ENCODE assay signal across 28 cellular contexts in the genomic region with DNA sequence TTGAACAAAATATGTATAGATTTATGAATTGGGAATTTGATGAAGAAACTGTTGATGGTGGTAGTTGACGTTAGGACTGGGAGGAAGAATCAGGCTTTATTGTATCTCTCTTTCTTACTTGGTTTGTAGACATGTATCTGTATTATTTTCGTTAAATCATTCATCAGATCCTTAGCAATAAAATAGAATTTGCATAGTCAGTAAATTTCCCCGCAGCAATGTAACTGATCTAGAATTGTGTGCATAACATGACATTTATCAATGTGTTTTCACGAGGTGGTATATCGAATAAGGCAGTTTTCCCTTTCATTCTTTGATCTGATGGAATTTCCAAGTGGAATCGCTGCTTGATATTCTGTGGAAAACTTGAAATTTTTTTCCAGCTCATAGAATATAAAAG.
DNase-seq lines count a peak whose midpoint lies in the region; ATAC-seq, FAIRE-seq and TF ChIP-seq lines count a peak whose summit lies in the region.
"Had no signal": no experiment of that assay in that cellular context is flagged by ENCODE, and none has a peak within 500 bp of the region (broad histone marks: within the 10 kb centered on the region; RNA-seq: fewer than 3 reads in every experiment).

No MANE protein-coding gene starts in this region.

- H3K27me3 Mint-ChIP-seq in HFFc6 (ENCODE audit: insufficient read depth): peaks cover 2% of the 10 kb centered on the region; the same call in 1 of the 2 replicates
- H3K27me3 Mint-ChIP-seq: CD4-positive, CD25-positive, alpha-beta regulatory T cell had no signal

- H2BK20ac ChIP-seq in IMR-90 (ENCODE audit: low read depth, low read length): no peak overlapping the region

- H3K4me2 ChIP-seq in HepG2 (ENCODE audit: low read depth, low read length) (no peak overlapping the region), IMR-90 (ENCODE audit: low read depth, low read length) (no peak overlapping the region), K562 (ENCODE audit: insufficient read depth, low read length) (no peak overlapping the region)
- H3K4me2 ChIP-seq: BLaER1 had no signal

- H3K27ac Mint-ChIP-seq in HFFc6: no peak overlapping the region
- H3K27ac Mint-ChIP-seq: CD14-positive monocyte; CD4-positive, alpha-beta memory T cell; CD4-positive, CD25-positive, alpha-beta regulatory T cell; CD8-positive, alpha-beta memory T cell had no signal

- intact Hi-C loops in HepG2 (cut with micrococcal nuclease; ENCODE audit: unreplicated experiment) (no loop called here), right lobe of liver (cut with DNase I) (no loop called here), IMR-90 (cut with micrococcal nuclease) (no loop called here), K562 (cut with micrococcal nuclease) (no loop called here)

- H3K18ac ChIP-seq in IMR-90 (ENCODE audit: low read depth, low read length): no peak overlapping the region

- no peak overlapping the region for H3K4me3 Mint-ChIP-seq in HFFc6
- H3K4me3 Mint-ChIP-seq: CD14-positive monocyte; CD4-positive, alpha-beta memory T cell; CD4-positive, CD25-positive, alpha-beta regulatory T cell; CD8-positive, alpha-beta memory T cell had no signal

- H3K9me3 Mint-ChIP-seq in HFFc6: no peaks in the 10 kb centered on the region

- H2BK15ac ChIP-seq in IMR-90 (ENCODE audit: low read depth, low read length): no peak overlapping the region

- CTCF ChIA-PET in HepG2 (lab: Yijun Ruan, JAX; ENCODE audit: low intra/inter-chr PET ratio, low total read pairs): no interaction called here
- CTCF ChIA-PET in IMR-90 (lab: Yijun Ruan, JAX): interaction anchor here (0.7 kb wide), 1 partner anchor 222 kb away, joined by 5 read pairs; no protein-coding TSS in a partner anchor
- CTCF ChIA-PET in K562 (lab: Yijun Ruan, JAX; ENCODE audit: low intra/inter-chr PET ratio): no interaction called here

- 85% methylated on average over 6 of the region's 6 CpGs for WGBS in HepG2 (ENCODE audit: low lambda C conversion rate)
- WGBS in right lobe of liver (ENCODE audit: insufficient coverage, low coverage, low lambda C conversion rate, missing lambda C conversion rate): 65% methylated on average over 6 of the region's 6 CpGs
- WGBS in IMR-90 (ENCODE audit: extremely low coverage in 2 of 2, insufficient read length in 1 of 2), 2 experiments: 100% methylated on average over 1 of the region's 6 CpGs; no CpG with 5 or more reads in 1 of the 2 experiments
- 0% methylated on average over 6 of the region's 6 CpGs for WGBS in K562 (ENCODE audit: insufficient coverage, low coverage, missing lambda C conversion rate)

- H3K9me1 ChIP-seq in IMR-90 (ENCODE audit: insufficient read depth, low read length) (peaks cover 3% of the 10 kb centered on the region; the same call in 1 of the 2 replicates), K562 (ENCODE audit: control insufficient read depth, insufficient read depth, low read length) (no peaks in the 10 kb centered on the region)

- H3K36me3 Mint-ChIP-seq in HFFc6 (ENCODE audit: low read depth): no peaks in the 10 kb centered on the region
- H3K36me3 Mint-ChIP-seq: CD14-positive monocyte; CD4-positive, alpha-beta memory T cell; CD4-positive, CD25-positive, alpha-beta regulatory T cell had no signal

- H4K91ac ChIP-seq in IMR-90 (ENCODE audit: insufficient read depth, low read depth, low read length): no peak overlapping the region

- no peak overlapping the region for H2AFZ ChIP-seq in HepG2 (ENCODE audit: low read length)
- no peak overlapping the region for H2AFZ ChIP-seq in IMR-90 (replicated peaks; ENCODE audit: low read length, poor library complexity)
- no peak overlapping the region; the same call in 1 of the 2 replicates for H2AFZ ChIP-seq in K562 (ENCODE audit: low read depth, low read length)

- no peak overlapping the region for H3K23ac ChIP-seq in IMR-90 (ENCODE audit: low read depth, low read length)

- peaks cover 31% of the 10 kb centered on the region for H3K4me1 Mint-ChIP-seq in HFFc6 (ENCODE audit: low read depth)
- H3K4me1 Mint-ChIP-seq: CD14-positive monocyte; CD4-positive, alpha-beta memory T cell; CD4-positive, CD25-positive, alpha-beta regulatory T cell; CD8-positive, alpha-beta memory T cell had no signal

- ATAC-seq in HepG2: no peak
- ATAC-seq in right lobe of liver: no peak
- ATAC-seq in IMR-90 (ENCODE audit: low read depth): no peak
- ATAC-seq in K562: no peak
- ATAC-seq: GM12878 had no signal

- no peak overlapping the region for H4K5ac ChIP-seq in IMR-90 (ENCODE audit: low read depth, low read length)

- H3K4me1 ChIP-seq in HepG2 (ENCODE audit: insufficient read depth, low read length) (no peaks in the 10 kb centered on the region), right lobe of liver (no peaks in the 10 kb centered on the region), IMR-90 (ENCODE audit: control insufficient read depth, insufficient read depth, low read length) (no peaks in the 10 kb centered on the region; the same call in 1 of the 2 replicates), K562 (replicated peaks in 1 of 2; ENCODE audit: control insufficient read depth in 2 of 2, insufficient read depth in 2 of 2, low read length in 2 of 2) (no peaks in the 10 kb centered on the region)
- H3K4me1 ChIP-seq: BE2C, BLaER1 had no signal

- FAIRE-seq in HepG2 (lab: Jason Lieb, UNC) (no peak), K562 (lab: Jason Lieb, UNC) (no peak)
- FAIRE-seq: GM12878, GM12892, GM18507 had no signal

- H3K27ac ChIP-seq in HepG2 (ENCODE audit: extremely low read length, insufficient read depth, low read length): no peak overlapping the region
- H3K27ac ChIP-seq in right lobe of liver: no peak overlapping the region
- H3K27ac ChIP-seq in IMR-90 (ENCODE audit: insufficient read depth, low read length): no peak overlapping the region
- H3K27ac ChIP-seq in K562 (ENCODE audit: extremely low read depth, low read depth, low read length): no peak overlapping the region
- no peak overlapping the region for H3K27ac ChIP-seq in substantia nigra (ENCODE audit: low read depth, low read length, poor library complexity, severe bottlenecking)
- H3K27ac ChIP-seq: 22Rv1, BLaER1 had no signal

- H3K9ac ChIP-seq in HepG2 (ENCODE audit: insufficient read depth, low read depth, low read length) (no peak overlapping the region), IMR-90 (ENCODE audit: low read depth, low read length) (no peak overlapping the region), K562 (ENCODE audit: insufficient read depth in 1 of 2, low read depth in 2 of 2, low read length in 2 of 2) (no peak overlapping the region)
- H3K9ac ChIP-seq: BLaER1 had no signal

- dilution Hi-C loops in IMR-90 (cut with HindIII; ENCODE audit: low sequenced_read_pairs, unreplicated experiment): no loop called here

- TF ChIP-seq RAD21 in HepG2 (CRISPR knock-in tag; IDR thresholded peaks at IDR 0.05) (no peak), IMR-90 (IDR thresholded peaks at IDR 0.05; ENCODE audit: low read length) (no peak), K562 (CRISPR knock-in tag; conservative IDR thresholded peaks at IDR 0.05 in 1 of 2, IDR thresholded peaks at IDR 0.05 in 1 of 2) (no peak)

- H3K36me3 ChIP-seq in HepG2 (replicated peaks in 1 of 2; ENCODE audit: control insufficient read depth in 1 of 2, insufficient read depth in 2 of 2, low read length in 2 of 2): peaks cover 0 to 2% of the 10 kb centered on the region in 2 experiments; a peak in 2 of 5 replicates
- no peaks in the 10 kb centered on the region for H3K36me3 ChIP-seq in right lobe of liver
- H3K36me3 ChIP-seq in IMR-90 (ENCODE audit: control insufficient read depth, insufficient read depth, low read length): no peaks in the 10 kb centered on the region
- H3K36me3 ChIP-seq in K562 (ENCODE audit: control insufficient read depth, insufficient read depth, low read length): no peaks in the 10 kb centered on the region
- H3K36me3 ChIP-seq: BE2C, BLaER1 had no signal

- H3K56ac ChIP-seq in IMR-90 (ENCODE audit: extremely low read depth, insufficient read depth, low read length): no peak overlapping the region

- no peak overlapping the region for H3K4ac ChIP-seq in IMR-90 (ENCODE audit: low read depth, low read length)

- no peak overlapping the region for H2BK5ac ChIP-seq in IMR-90 (ENCODE audit: low read depth, low read length, poor library complexity, severe bottlenecking)

- no peak overlapping the region for H2AK9ac ChIP-seq in IMR-90 (replicated peaks; ENCODE audit: low read depth, low read length, poor library complexity)

- DNase-seq in HepG2 (ENCODE audit: low spot score): no peak
- no peak for DNase-seq in right lobe of liver
- no peak for DNase-seq in IMR-90
- peak; percentile 17 for DNase-seq in NCI-H526 treated with DMSO at 0.1 percent for 48 hours (lab: John Stamatoyannopoulos, UW)
- DNase-seq in K562 (ENCODE audit: extremely low read depth in 1 of 4, low spot score in 3 of 4): no peak
- no peak for DNase-seq in substantia nigra (lab: John Stamatoyannopoulos, UW)
- no peak for DNase-seq in activated CD8-positive, alpha-beta memory T cell treated with anti-CD3 and anti-CD28 coated beads, Interleukin-2, amount 50 U/mL, for 48 hours
- no peak for DNase-seq in HFFc6
- DNase-seq: ACHN; BE2C; C1 segment of cervical spinal cord; CD4-positive, alpha-beta memory T cell; CD4-positive, CD25-positive, alpha-beta regulatory T cell; CD8-positive, alpha-beta memory T cell; COR-L47; DMS 273 treated with DMSO at 0.1 percent for 48 hours; DMS153; DMS53; DMS79; DND-41; EL; GDM1 had no signal

- H4K20me1 ChIP-seq in HepG2 (ENCODE audit: insufficient read depth, low read length) (no peaks in the 10 kb centered on the region), IMR-90 (ENCODE audit: insufficient read depth, low read length) (no peaks in the 10 kb centered on the region), K562 (replicated peaks; ENCODE audit: control insufficient read depth, insufficient read depth, low read length) (no peaks in the 10 kb centered on the region)
- H4K20me1 ChIP-seq: BLaER1 had no signal

- no peak overlapping the region for H3K14ac ChIP-seq in IMR-90 (replicated peaks; ENCODE audit: low read depth, low read length)

- in situ Hi-C loops in HepG2 (cut with HindIII; ENCODE audit: extremely low pct_ligation_motif_present, low pct_unique_long_range_greater_than_20kb) (no loop called here), IMR-90 (cut with MboI; ENCODE audit: low sequenced_read_pairs) (no loop called here), K562 (cut with MboI) (no loop called here)

- TF ChIP-seq CTCF in HepG2 (CRISPR knock-in tag; IDR thresholded peaks at IDR 0.05): no peak
- no peak for TF ChIP-seq CTCF in right lobe of liver (IDR thresholded peaks at IDR 0.05)
- no peak for TF ChIP-seq CTCF in IMR-90 (conservative IDR thresholded peaks at IDR 0.05; ENCODE audit: low read depth, low read length)
- no peak for TF ChIP-seq CTCF in K562 (IDR thresholded peaks at IDR 0.05 in 2 of 3, conservative IDR thresholded peaks at IDR 0.05 in 1 of 3; ENCODE audit: insufficient read depth in 2 of 3, low read depth in 1 of 3, low read length in 3 of 3)
- no peak for TF ChIP-seq CTCF in HFFc6 (IDR thresholded peaks at IDR 0.05)

- no peak overlapping the region for H4K8ac ChIP-seq in IMR-90 (ENCODE audit: low read depth in 2 of 2, low read length in 2 of 2)

- TF ChIP-seq POLR2A in HepG2 (IDR thresholded peaks at IDR 0.05; ENCODE audit: insufficient read depth in 1 of 2, low read depth in 2 of 2, low read length in 2 of 2) (no peak), right lobe of liver (IDR thresholded peaks at IDR 0.05) (no peak), IMR-90 (IDR thresholded peaks at IDR 0.05; ENCODE audit: low read depth, low read length) (no peak), K562 (conservative IDR thresholded peaks at IDR 0.05) (no peak)

- TF ChIP-seq EP300 in HepG2 (IDR thresholded peaks at IDR 0.05; ENCODE audit: low read depth in 2 of 2, low read length in 2 of 2) (no peak), HepG2 (CRISPR knock-in tag; IDR thresholded peaks at IDR 0.05; ENCODE audit: borderline replicate concordance) (no peak), K562 (IDR thresholded peaks at IDR 0.05; ENCODE audit: low read length) (no peak)

- H3K9me3 ChIP-seq in HepG2 (ENCODE audit: low read length): no peaks in the 10 kb centered on the region
- H3K9me3 ChIP-seq in right lobe of liver: no peaks in the 10 kb centered on the region
- H3K9me3 ChIP-seq in IMR-90 (ENCODE audit: control insufficient read depth, insufficient read depth, low read length): peaks cover 13% of the 10 kb centered on the region
- no peaks in the 10 kb centered on the region for H3K9me3 ChIP-seq in K562 (replicated peaks; ENCODE audit: control insufficient read depth, insufficient read depth, low read depth, low read length)
- H3K9me3 ChIP-seq: BE2C had no signal

- no TSS peak for BruUV-seq in HepG2 (replicated peaks; lab: Mats Ljungman, UMichigan)
- BruUV-seq in IMR-90 (replicated peaks; lab: Mats Ljungman, UMichigan): no TSS peak
- no TSS peak for BruUV-seq in K562 (replicated peaks; lab: Mats Ljungman, UMichigan)

- POLR2A ChIA-PET in HepG2 (lab: Yijun Ruan, JAX) (no interaction called here), IMR-90 (lab: Charles Lee; ENCODE audit: unreplicated experiment) (no interaction called here), K562 (lab: Yijun Ruan, JAX) (no interaction called here)

- H3K79me1 ChIP-seq in IMR-90 (ENCODE audit: low read depth in 1 of 2, low read length in 2 of 2): no peaks in the 10 kb centered on the region

- H3K27me3 ChIP-seq in HepG2 (ENCODE audit: control insufficient read depth in 1 of 2, insufficient read depth in 2 of 2, low read length in 2 of 2): no peaks in the 10 kb centered on the region
- no peaks in the 10 kb centered on the region for H3K27me3 ChIP-seq in right lobe of liver
- no peaks in the 10 kb centered on the region for H3K27me3 ChIP-seq in IMR-90 (ENCODE audit: control insufficient read depth, insufficient read depth, low read length)
- H3K27me3 ChIP-seq in K562 (ENCODE audit: control insufficient read depth in 2 of 2, insufficient read depth in 2 of 2, low read length in 2 of 2): no peaks in the 10 kb centered on the region
- H3K27me3 ChIP-seq: BE2C, BLaER1 had no signal

- no peaks in the 10 kb centered on the region for H3K79me2 ChIP-seq in HepG2 (ENCODE audit: insufficient read depth, low read length)
- no peaks in the 10 kb centered on the region for H3K79me2 ChIP-seq in K562 (ENCODE audit: control insufficient read depth, insufficient read depth, low read length)

- H2BK120ac ChIP-seq in IMR-90 (ENCODE audit: low read depth, low read length): no peak overlapping the region

- no peak overlapping the region for H3K4me3 ChIP-seq in HepG2 (replicated peaks in 1 of 3; ENCODE audit: insufficient read depth in 1 of 3, low read depth in 2 of 3, low read length in 3 of 3)
- no peak overlapping the region for H3K4me3 ChIP-seq in right lobe of liver
- H3K4me3 ChIP-seq in IMR-90 (ENCODE audit: insufficient read depth, low read depth, low read length): no peak overlapping the region
- no peak overlapping the region for H3K4me3 ChIP-seq in K562
- H3K4me3 ChIP-seq: BLaER1, GM12878 had no signal

- no peak overlapping the region for H2AK5ac ChIP-seq in IMR-90 (ENCODE audit: low read depth, low read length)

Comparison
In these comparisons a context has a peak if more than half of its experiments do, and no peak if none do; other contexts are left out.
1. Of the 241 proteins assayed by ChIP-seq in both HepG2 and K562: peak only in HepG2: none; only in K562: none; in both: MAFF and MAFK; in neither: 239.